ENCODE assay signal across 1 cellular context in the genomic region with DNA sequence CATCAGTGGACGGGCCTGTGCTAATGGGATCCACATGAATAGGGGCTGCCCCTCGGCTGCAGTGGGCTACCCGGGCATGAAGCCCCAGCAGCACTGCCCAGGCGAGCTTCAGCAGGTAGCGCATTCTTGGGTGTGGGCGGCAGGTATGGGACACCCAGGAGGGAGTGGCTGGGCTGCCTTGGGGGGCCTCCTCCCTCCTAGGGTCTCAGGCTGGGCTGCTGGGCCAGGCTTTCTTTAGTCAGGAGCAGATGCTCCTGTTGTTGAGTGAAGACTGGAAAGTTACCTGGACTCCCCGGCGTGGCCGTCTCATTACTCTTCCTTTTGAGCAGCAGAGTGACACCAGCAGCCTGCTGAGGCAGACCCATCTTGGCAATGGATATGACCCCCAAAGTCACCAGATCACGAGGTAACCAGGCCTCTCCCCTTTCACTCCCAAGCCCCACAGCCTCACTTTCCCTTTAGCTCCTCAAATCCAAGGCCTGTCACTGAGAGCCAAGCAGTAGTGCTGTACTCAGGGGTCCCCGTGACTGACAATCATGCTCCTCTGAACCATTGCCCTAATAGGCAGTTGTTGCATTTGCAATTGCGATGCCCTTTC.
TF ChIP-seq lines count a peak whose summit lies in the region.

No MANE protein-coding gene starts in this region.

TF ChIP-seq in IMR-90, 13 proteins besides CTCF, POLR2A, EP300 and RAD21:
- TF ChIP-seq MAFK (IDR thresholded peaks at IDR 0.05; ENCODE audit: low read depth, low read length) (no peak), RCOR1 (IDR thresholded peaks at IDR 0.05; ENCODE audit: insufficient replicate concordance, low read length) (no peak), SMC3 (IDR thresholded peaks at IDR 0.05; ENCODE audit: low read depth, low read length) (no peak), NFE2L2 (IDR thresholded peaks at IDR 0.05; ENCODE audit: low read depth, low read length) (no peak), MXI1 (IDR thresholded peaks at IDR 0.05; ENCODE audit: borderline replicate concordance, low read depth, low read length) (no peak), MAZ (IDR thresholded peaks at IDR 0.05; ENCODE audit: borderline replicate concordance, low read depth, low read length) (no peak), RFX5 (IDR thresholded peaks at IDR 0.05; ENCODE audit: low read depth, low read length) (no peak), USF2 (IDR thresholded peaks at IDR 0.05; ENCODE audit: low read depth, low read length) (no peak), BHLHE40 (IDR thresholded peaks at IDR 0.05; ENCODE audit: low read depth, low read length) (no peak)
